In genomic region chr6:105401247-105402089, GRCh38 we compare ENCODE assay signal across 8 cellular contexts. TPM values are rescaled to one million over a fixed set of nuclear protein-coding genes. Genes with fewer than 3 reads are reported as not detected.
DNase-seq lines count a peak whose midpoint lies in the region; ATAC-seq, FAIRE-seq and TF ChIP-seq lines count a peak whose summit lies in the region.

No MANE protein-coding gene starts in this region.

- no peak for FAIRE-seq in bronchial epithelial cell (lab: Jason Lieb, UNC)

- H3K27ac ChIP-seq in AG04450 (ENCODE audit: low read depth, low read length) (no peak overlapping the region), HUES48 (ENCODE audit: low read depth, low read length) (no peak overlapping the region)

- H3K9me3 ChIP-seq in AG04450 (ENCODE audit: control insufficient read depth, insufficient read depth, low read length) (no peaks in the 10 kb centered on the region; the same call in 1 of the 2 replicates), HUES48 (ENCODE audit: control insufficient read depth, insufficient read depth, low read length) (no peaks in the 10 kb centered on the region), mucosa of stomach (ENCODE audit: control insufficient read depth, low read length) (no peaks in the 10 kb centered on the region)

- H3K4me1 ChIP-seq in HUES48 (ENCODE audit: control insufficient read depth, insufficient read depth, low read length) (peaks cover 26% of the 10 kb centered on the region), mucosa of stomach (ENCODE audit: control insufficient read depth, insufficient read depth, low read length) (peaks cover 16% of the 10 kb centered on the region)

- POLR2A ChIA-PET in AG04450 (lab: Yijun Ruan, JAX), result no interaction called here

- CTCF ChIA-PET in AG04450 (lab: Charles Lee), result interaction anchor here (0.6 to 2.6 kb wide), 4 partner anchors 22 to 902 kb away, joined by 3 to 39 read pairs (median 6); no protein-coding TSS in a partner anchor

- H3K9ac ChIP-seq in HUES48 (ENCODE audit: low read depth, low read length) (peak overlapping the region; percentile 76; the same call in 1 of the 2 replicates), mucosa of stomach (ENCODE audit: low read length) (peak overlapping the region; percentile 85)

- H3K27me3 ChIP-seq in AG04450 (ENCODE audit: control insufficient read depth, insufficient read depth, low read length) (no peaks in the 10 kb centered on the region), HUES48 (ENCODE audit: control insufficient read depth, insufficient read depth, low read length) (no peaks in the 10 kb centered on the region), bronchial epithelial cell (ENCODE audit: control insufficient read depth, insufficient read depth, low read length) (no peaks in the 10 kb centered on the region), mucosa of stomach (ENCODE audit: control insufficient read depth, insufficient read depth, low read length) (no peaks in the 10 kb centered on the region)

- no peak for DNase-seq in AG04450 (ENCODE audit: low read depth, low spot score)
- no peak for DNase-seq in bronchial epithelial cell (ENCODE audit: low read depth)
- DNase-seq in mesenteric fat pad (ENCODE audit: low spot score), result no peak
- no peak for DNase-seq in NCI-H2081 treated with DMSO at 0.1 percent for 48 hours (lab: John Stamatoyannopoulos, UW)
- DNase-seq in activated gamma-delta T cell treated with Interleukin-2 at 50 U/mL for 16 hours, result no peak

- H3K4me3 ChIP-seq in AG04450 (ENCODE audit: low read depth, low read length), result peak overlapping the region; percentile 95
- H3K4me3 ChIP-seq in HUES48 (ENCODE audit: low read depth, low read length), result peak overlapping the region; percentile 78
- H3K4me3 ChIP-seq in bronchial epithelial cell (ENCODE audit: low read depth, low read length), result peak overlapping the region; percentile 95
- H3K4me3 ChIP-seq in mucosa of stomach (ENCODE audit: low read length), result peak overlapping the region; percentile 67

- TF ChIP-seq CTCF in AG04450 (IDR thresholded peaks at IDR 0.05; ENCODE audit: low read depth, low read length) (no peak), bronchial epithelial cell (IDR thresholded peaks at IDR 0.05; ENCODE audit: insufficient read depth, low read length, severe bottlenecking) (no peak)

- no peaks in the 10 kb centered on the region for H3K36me3 ChIP-seq in HUES48 (ENCODE audit: control insufficient read depth, insufficient read depth, low read length)
- peaks cover 2% of the 10 kb centered on the region for H3K36me3 ChIP-seq in bronchial epithelial cell (ENCODE audit: control insufficient read depth, insufficient read depth, low read length)
- H3K36me3 ChIP-seq in mucosa of stomach (ENCODE audit: control insufficient read depth, insufficient read depth, low read length), result no peaks in the 10 kb centered on the region

- no peak for ATAC-seq in GM19467 (IDR thresholded peaks at IDR 0.05; ENCODE audit: unreplicated experiment)

RNA-seq across cellular contexts. Expression of gene PREP, which starts 1.4 kb away (rescaled TPM):
- polyA plus RNA-seq in AG04450 (2011; rRNA removed), result 16.4 and 21.2 TPM in 2 replicates
- 29.7 and 31.2 TPM in 2 replicates for polyA minus RNA-seq in AG04450 (2011; rRNA and poly(A)+ RNA removed)
- 30.5 and 32.1 TPM in 2 replicates for total RNA-seq in bronchial epithelial cell
- 35.8 TPM for total RNA-seq in mesenteric fat pad
